In the genomic region with DNA sequence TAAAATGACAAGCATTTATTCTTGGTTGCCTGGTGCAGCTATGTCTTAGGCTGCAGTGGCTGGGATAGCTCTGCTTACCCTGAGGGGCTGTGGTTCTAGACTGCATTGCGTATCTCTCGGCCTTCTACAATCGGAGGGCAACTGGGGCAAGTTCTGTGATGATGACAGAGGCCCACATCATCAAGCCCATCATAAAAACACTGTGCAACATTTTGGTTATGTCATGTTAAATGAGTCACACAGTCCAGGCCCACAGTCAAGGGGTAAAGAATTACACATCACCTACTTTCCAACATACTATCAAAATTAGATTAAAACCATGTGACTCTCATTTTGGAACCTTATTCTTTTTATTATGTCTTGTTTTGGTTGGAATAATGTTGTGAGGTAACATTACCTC, we compare ENCODE assay signal across 16 cellular contexts.
"Had no signal": no experiment of that assay in that cellular context is flagged by ENCODE, and none has a peak within 500 bp of the region (broad histone marks: within the 10 kb centered on the region; RNA-seq: fewer than 3 reads in every experiment).

No MANE protein-coding gene starts in this region.

- H3K79me2 ChIP-seq: parathyroid adenoma had no signal

- H3K27ac Mint-ChIP-seq: naive B cell; nephron; stimulated activated naive B cell treated with anti-CD40 and anti-IgM and Interleukin-4, amounts not matched to agents 10 μg/mL and 1 μg/mL and 100 μg/mL, for 72 hours had no signal

- H3K9me3 ChIP-seq: left ventricle myocardium inferior, psoas muscle, right lobe of liver had no signal

- H3K4me3 ChIP-seq: left ventricle myocardium inferior, lung, psoas muscle, right lobe of liver had no signal

- H3K36me3 ChIP-seq: left ventricle myocardium inferior, right lobe of liver had no signal

- DNase-seq: erythroblast; kidney; left cardiac atrium; left ventricle myocardium inferior; mesendoderm; naive B cell; occipital lobe; psoas muscle; retina; right lobe of liver; stimulated activated CD4-positive, alpha-beta T cell treated with anti-CD3 and anti-CD28 coated beads, Interleukin-4, amount 100 ng/mL, for 1 hour; stimulated activated naive B cell treated with anti-CD40 and anti-IgM and Interleukin-4, amounts not matched to agents 10 μg/mL and 1 μg/mL and 100 μg/mL, for 72 hours; trophoblast cell had no signal

- H3K36me3 Mint-ChIP-seq: naive B cell; stimulated activated naive B cell treated with anti-CD40 and anti-IgM and Interleukin-4, amounts not matched to agents 10 μg/mL and 1 μg/mL and 100 μg/mL, for 72 hours had no signal

- H2AFZ ChIP-seq: parathyroid adenoma had no signal

- H3K4me1 ChIP-seq: parathyroid adenoma, psoas muscle, right lobe of liver had no signal

- H3K4me3 Mint-ChIP-seq: naive B cell; nephron; stimulated activated naive B cell treated with anti-CD40 and anti-IgM and Interleukin-4, amounts not matched to agents 10 μg/mL and 1 μg/mL and 100 μg/mL, for 72 hours had no signal

- H3K27me3 Mint-ChIP-seq: naive B cell; stimulated activated naive B cell treated with anti-CD40 and anti-IgM and Interleukin-4, amounts not matched to agents 10 μg/mL and 1 μg/mL and 100 μg/mL, for 72 hours had no signal

- ATAC-seq: left cardiac atrium; psoas muscle; right lobe of liver; stimulated activated naive B cell treated with anti-CD40 and anti-IgM and Interleukin-4, amounts not matched to agents 10 μg/mL and 1 μg/mL and 100 μg/mL, for 72 hours had no signal

- H3K4me1 Mint-ChIP-seq: naive B cell; stimulated activated naive B cell treated with anti-CD40 and anti-IgM and Interleukin-4, amounts not matched to agents 10 μg/mL and 1 μg/mL and 100 μg/mL, for 72 hours had no signal

- H3K27me3 ChIP-seq: right lobe of liver had no signal

- H3K9ac ChIP-seq: parathyroid adenoma had no signal

- H3K27ac ChIP-seq: left ventricle myocardium inferior, parathyroid adenoma, psoas muscle, right lobe of liver had no signal
